In genomic region chr17:600576-601301, GRCh38 we compare ENCODE assay signal across 12 cellular contexts.
DNase-seq lines count a peak whose midpoint lies in the region; TF ChIP-seq lines count a peak whose summit lies in the region.
"Had no signal": no experiment of that assay in that cellular context is flagged by ENCODE, and none has a peak within 500 bp of the region (broad histone marks: within the 10 kb centered on the region; RNA-seq: fewer than 3 reads in every experiment).

No MANE protein-coding gene starts in this region.

- TF ChIP-seq CTCF in HFFc6 (IDR thresholded peaks at IDR 0.05) (no peak), colonic mucosa (IDR thresholded peaks at IDR 0.05) (no peak), transverse colon (IDR thresholded peaks at IDR 0.05) (no peak)

- WGBS in transverse colon (ENCODE audit: low coverage in 1 of 2), 2 donors, result 47 to 64% methylated on average over 2 to 3 of the region's 3 CpGs

- H3K27me3 Mint-ChIP-seq in HFFc6 (ENCODE audit: insufficient read depth), result peaks cover 2% of the 10 kb centered on the region; the same call in 1 of the 2 replicates

- H3K4me3 ChIP-seq in colonic mucosa (no peak overlapping the region), transverse colon (no peak overlapping the region), MG63 (no peak overlapping the region)
- H3K4me3 ChIP-seq: tibial artery had no signal

- H3K27me3 ChIP-seq in colonic mucosa, result no peaks in the 10 kb centered on the region
- H3K27me3 ChIP-seq in transverse colon, result no peaks in the 10 kb centered on the region
- H3K27me3 ChIP-seq in MG63, result no peaks in the 10 kb centered on the region
- H3K27me3 ChIP-seq: tibial artery had no signal

- peak overlapping the region; percentile 53 for H3K27ac ChIP-seq in colonic mucosa
- peak overlapping the region; percentile 50 to 72 (median 54) for H3K27ac ChIP-seq in transverse colon
- H3K27ac ChIP-seq: tibial artery had no signal

- in situ Hi-C loops in transverse colon (cut with MboI; ENCODE audit: low pct_ligation_motif_present in 1 of 4, low pct_unique_long_range_greater_than_20kb in 1 of 4, low sequenced_read_pairs in 3 of 4), result no loop called here

- H3K36me3 ChIP-seq in colonic mucosa, result peaks cover 5% of the 10 kb centered on the region
- peaks cover 0 to 4% (median 0%) of the 10 kb centered on the region in 4 donors for H3K36me3 ChIP-seq in transverse colon
- H3K36me3 ChIP-seq in MG63, result peaks cover 11% of the 10 kb centered on the region

- intact Hi-C loops in colonic mucosa (cut with DNase I), result no loop called here
- intact Hi-C loops in transverse colon (cut with DNase I; ENCODE audit: low total_unique reads), result no loop called here

- DNase-seq in HFFc6, result peak; percentile 21
- DNase-seq in colonic mucosa, result no peak
- peak; percentile 21 to 54 for DNase-seq in lung microvascular endothelial cell (ENCODE audit: low read depth in 2 of 2)
- DNase-seq in transverse colon, result peak; percentile 18
- no peak for DNase-seq in MG63
- no peak for DNase-seq in D341Med (ENCODE audit: low spot score)
- DNase-seq in C1 segment of cervical spinal cord (lab: John Stamatoyannopoulos, UW), result no peak
- DNase-seq: activated CD4-positive, alpha-beta T cell treated with anti-CD3 and anti-CD28 coated beads, Interleukin-2, amount 50 U/mL, for 1 hour; amniotic stem cell; MM.1S; stimulated activated CD4-positive, alpha-beta T cell treated with anti-CD3 and anti-CD28 coated beads, Interleukin-2, amount 100 ng/mL, for 48 hours had no signal

- H3K36me3 Mint-ChIP-seq in HFFc6 (ENCODE audit: low read depth), result peaks cover 33% of the 10 kb centered on the region

- peaks cover 69% of the 10 kb centered on the region for H3K4me1 Mint-ChIP-seq in HFFc6 (ENCODE audit: low read depth)

- no peaks in the 10 kb centered on the region for H3K9me3 Mint-ChIP-seq in HFFc6

- H3K27ac Mint-ChIP-seq in HFFc6, result peak overlapping the region; percentile 93

- H3K4me3 Mint-ChIP-seq in HFFc6, result 0 out of 2 replicates have a peak overlapping the region, but pooled peaks have one; percentile 13

- H3K9ac ChIP-seq in colonic mucosa (ENCODE audit: low read depth in 2 of 2, low read length in 2 of 2), result no peak overlapping the region

- H3K9me3 ChIP-seq in colonic mucosa (no peaks in the 10 kb centered on the region), transverse colon (no peaks in the 10 kb centered on the region), MG63 (no peaks in the 10 kb centered on the region)
- H3K9me3 ChIP-seq: tibial artery had no signal

- TF ChIP-seq EP300 in transverse colon (IDR thresholded peaks at IDR 0.05; ENCODE audit: low read depth), result no peak

- H3K4me1 ChIP-seq in colonic mucosa, result no peaks in the 10 kb centered on the region
- peaks cover 0 to 17% (median 3%) of the 10 kb centered on the region in 4 donors for H3K4me1 ChIP-seq in transverse colon
- H3K4me1 ChIP-seq: tibial artery had no signal

- no peak for TF ChIP-seq POLR2A in transverse colon (IDR thresholded peaks at IDR 0.05)

Comparison
In these comparisons a context has a peak if more than half of its experiments do, and no peak if none do; other contexts are left out.
1. DNase-seq: peak in HFFc6 (single experiment), lung microvascular endothelial cell (2 of 2) and transverse colon (single experiment); none in colonic mucosa (single experiment), MG63 (single experiment), D341Med (single experiment) and C1 segment of cervical spinal cord (0 of 14).